ENCODE assay signal across 10 cellular contexts in the genomic region with DNA sequence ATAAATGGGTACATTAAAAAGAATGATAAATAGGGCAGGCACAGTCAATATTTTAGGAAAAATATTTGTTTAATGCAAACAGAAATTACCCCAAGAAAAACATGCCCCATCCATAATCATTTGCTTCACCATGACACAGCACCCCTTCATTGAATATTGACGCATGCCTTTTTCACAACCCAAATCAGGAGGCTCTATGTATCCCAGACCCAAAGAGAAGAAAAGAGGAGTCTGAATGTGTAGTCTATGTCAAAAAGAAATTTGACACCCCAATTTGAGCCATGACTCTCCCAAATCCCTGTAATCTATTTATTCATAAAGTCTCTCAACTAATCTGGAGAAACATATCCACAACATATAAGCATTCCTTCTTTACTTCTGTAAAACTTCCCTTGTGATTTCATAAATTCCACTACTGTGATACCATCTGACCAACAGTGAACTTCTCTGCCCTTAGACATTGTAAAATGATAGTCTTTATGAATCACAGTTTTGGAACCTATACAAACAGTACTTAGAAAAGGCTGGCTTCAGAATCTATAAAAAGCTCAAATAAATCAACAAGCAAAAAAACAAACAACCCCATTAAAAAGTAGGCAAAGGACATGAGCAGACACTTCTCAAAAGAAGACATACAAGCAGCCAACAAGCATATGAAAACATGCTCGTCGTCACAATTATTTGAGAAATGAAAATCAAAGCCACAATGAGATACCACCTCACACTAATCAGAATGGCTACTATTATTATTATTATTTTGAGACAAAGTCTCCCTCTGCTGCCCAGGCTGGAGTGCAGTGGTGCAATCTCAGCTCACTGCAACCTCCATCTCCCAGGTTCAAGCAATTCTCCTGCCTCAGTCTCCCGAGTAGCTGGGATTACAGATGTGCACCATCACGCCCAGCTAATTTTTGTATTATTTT. TPM values are rescaled to one million over a fixed set of nuclear protein-coding genes. Genes with fewer than 3 reads are reported as not detected.
A peak's percentile ranks its signal among the peaks of the same experiment; 100 is the strongest.
DNase-seq lines count a peak whose midpoint lies in the region; ATAC-seq and TF ChIP-seq lines count a peak whose summit lies in the region.
"Had no signal": no experiment of that assay in that cellular context is flagged by ENCODE, and none has a peak within 500 bp of the region (broad histone marks: within the 10 kb centered on the region; RNA-seq: fewer than 3 reads in every experiment).

No MANE protein-coding gene starts in this region.

- no peak overlapping the region for H3K4me3 Mint-ChIP-seq in endothelial cell (ENCODE audit: unreplicated experiment)

- no peaks in the 10 kb centered on the region for H3K27me3 ChIP-seq in stomach
- H3K27me3 ChIP-seq: testis had no signal

- H3K27ac ChIP-seq in stomach = no peak overlapping the region
- H3K27ac ChIP-seq: testis had no signal

- H3K36me3 ChIP-seq in stomach = peaks cover 25 to 74% (median 68%) of the 10 kb centered on the region in 4 donors

- H3K9me3 Mint-ChIP-seq in endothelial cell (ENCODE audit: unreplicated experiment) = no peaks in the 10 kb centered on the region

- intact Hi-C loops in stomach (cut with DNase I; ENCODE audit: low total_unique reads) = no loop called here

- TF ChIP-seq EP300 in stomach (IDR thresholded peaks at IDR 0.05) = no peak

- no peaks in the 10 kb centered on the region for H3K4me1 ChIP-seq in stomach
- H3K4me1 ChIP-seq: testis had no signal

- 91 to 98% (median 96%) methylated on average over 5 of the region's 5 CpGs for WGBS in stomach, 5 donors

- DNase-seq in AG08395 (ENCODE audit: low spot score) (peak; percentile 73), HEK293T (ENCODE audit: extremely low spot score) (no peak), amniotic epithelial cell (ENCODE audit: low read depth) (peak; percentile 92), hepatic stellate cell (ENCODE audit: low spot score) (peak; percentile 41), stomach (no peak), endothelial cell (ENCODE audit: low spot score) (no peak)
- DNase-seq: NCI-H1417, testis had no signal

- H3K4me1 Mint-ChIP-seq in endothelial cell (ENCODE audit: unreplicated experiment) = no peaks in the 10 kb centered on the region

- no peaks in the 10 kb centered on the region for H3K27me3 Mint-ChIP-seq in endothelial cell (ENCODE audit: unreplicated experiment)

- POLR2A ChIA-PET in HEK293T (lab: Yijun Ruan, JAX) = no interaction called here

- no peak for TF ChIP-seq CTCF in stomach (IDR thresholded peaks at IDR 0.05)
- TF ChIP-seq CTCF in endothelial cell (IDR thresholded peaks at IDR 0.05; ENCODE audit: unreplicated experiment) = no peak

- H3K36me3 Mint-ChIP-seq in endothelial cell (ENCODE audit: low read depth, unreplicated experiment) = no peaks in the 10 kb centered on the region

- no peaks in the 10 kb centered on the region for H3K9me3 ChIP-seq in stomach
- H3K9me3 ChIP-seq: testis had no signal

- H3K27ac Mint-ChIP-seq in endothelial cell (ENCODE audit: unreplicated experiment) = no peak overlapping the region

- H3K4me3 ChIP-seq in stomach = no peak overlapping the region
- H3K4me3 ChIP-seq: testis had no signal

- ATAC-seq in HG03378 (IDR thresholded peaks at IDR 0.05; ENCODE audit: unreplicated experiment) (no peak), HG03354 (IDR thresholded peaks at IDR 0.05; ENCODE audit: poor library complexity, severe bottlenecking, unreplicated experiment) (no peak)

- CTCF ChIA-PET in HEK293T (lab: Yijun Ruan, JAX) = no interaction called here

- TF ChIP-seq POLR2A in stomach (IDR thresholded peaks at IDR 0.05) = no peak

TF ChIP-seq in HEK293T, 16 proteins besides CTCF, POLR2A, EP300 and RAD21:
- TF ChIP-seq, protein P1, sequence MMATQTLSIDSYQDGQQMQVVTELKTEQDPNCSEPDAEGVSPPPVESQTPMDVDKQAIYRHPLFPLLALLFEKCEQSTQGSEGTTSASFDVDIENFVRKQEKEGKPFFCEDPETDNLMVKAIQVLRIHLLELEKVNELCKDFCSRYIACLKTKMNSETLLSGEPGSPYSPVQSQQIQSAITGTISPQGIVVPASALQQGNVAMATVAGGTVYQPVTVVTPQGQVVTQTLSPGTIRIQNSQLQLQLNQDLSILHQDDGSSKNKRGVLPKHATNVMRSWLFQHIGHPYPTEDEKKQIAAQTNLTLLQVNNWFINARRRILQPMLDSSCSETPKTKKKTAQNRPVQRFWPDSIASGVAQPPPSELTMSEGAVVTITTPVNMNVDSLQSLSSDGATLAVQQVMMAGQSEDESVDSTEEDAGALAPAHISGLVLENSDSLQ (IDR thresholded peaks at IDR 0.05) = peak; percentile 25; the same call in 1 of the 2 replicates
- no peak for TF ChIP-seq FOXM1 (IDR thresholded peaks at IDR 0.05; ENCODE audit: borderline replicate concordance)
TF ChIP-seq in HEK293T: peak in this region for 1.

RNA-seq across cellular contexts. Expression of gene XRN1, which starts 53.4 kb away (rescaled TPM):
- total RNA-seq in stomach = 100 to 1,000 TPM in 1 of 5 donors, 10 to 100 TPM in 4; 23.8 to 122 (median 29.2) TPM
- polyA plus RNA-seq in stomach = 1 to 10 TPM; 2.3 to 4.6 (median 3.0) TPM
- total RNA-seq in endothelial cell (ENCODE audit: unreplicated experiment) = 50.1 TPM

Comparison
In these comparisons a context has a peak if more than half of its experiments do, and no peak if none do; other contexts are left out.
1. DNase-seq: peak in AG08395 (single experiment), amniotic epithelial cell (single experiment) and hepatic stellate cell (single experiment); none in HEK293T (single experiment), stomach (single experiment) and endothelial cell (single experiment).